ENCODE assay signal across 8 cellular contexts in genomic region chr12:93167841-93168492, GRCh38.
DNase-seq lines count a peak whose midpoint lies in the region; ATAC-seq, FAIRE-seq and TF ChIP-seq lines count a peak whose summit lies in the region.

No MANE protein-coding gene starts in this region.

- peak in 1 of 2 donors; percentile 48 for ATAC-seq in CD4-positive, CD25-positive, alpha-beta regulatory T cell (ENCODE audit: low read depth in 2 of 2)
- peak; percentile 55 for ATAC-seq in HG03196 (IDR thresholded peaks at IDR 0.05; ENCODE audit: unreplicated experiment)

- peak overlapping the region; percentile 69 for H3K4me3 ChIP-seq in CD4-positive, CD25-positive, alpha-beta regulatory T cell (ENCODE audit: low read depth, low read length)
- H3K4me3 ChIP-seq in iPS-18a (ENCODE audit: low read length) (peak overlapping the region; percentile 52), small intestine (ENCODE audit: low read depth in 1 of 2, low read length in 2 of 2) (peak overlapping the region in 1 of 2 donors; percentile 48)

- peaks cover 0 to 10% (median 2%) of the 10 kb centered on the region in 4 donors for H3K4me1 Mint-ChIP-seq in CD4-positive, CD25-positive, alpha-beta regulatory T cell
- peaks cover 12% of the 10 kb centered on the region for H3K4me1 Mint-ChIP-seq in activated T-helper 2 cell treated with anti-CD3 and anti-CD28 coated beads, Interferon-gamma antibody, Interleukin-2, Interleukin-4, amounts not matched to agents 10 μg/mL and 5 μg/mL and 100 μg/mL, durations not matched to agents 14 hours and 24 hours and 36 hours (ENCODE audit: low read depth)

- FAIRE-seq in small intestine (lab: Jason Lieb, UNC), result no peak

- WGBS in small intestine, 3 donors, result 12 to 17% (median 16%) methylated on average over 16 of the region's 16 CpGs

- H3K27ac Mint-ChIP-seq in CD4-positive, CD25-positive, alpha-beta regulatory T cell, result peak overlapping the region in 1 of 3 donors; percentile 53
- H3K27ac Mint-ChIP-seq in activated T-helper 2 cell treated with anti-CD3 and anti-CD28 coated beads, Interferon-gamma antibody, Interleukin-2, Interleukin-4, amounts not matched to agents 10 μg/mL and 5 μg/mL and 100 μg/mL, durations not matched to agents 14 hours and 24 hours and 36 hours, result peak overlapping the region; percentile 31

- H3K4me3 Mint-ChIP-seq in CD4-positive, CD25-positive, alpha-beta regulatory T cell, result peak overlapping the region; percentile 59 to 70 (median 66)
- H3K4me3 Mint-ChIP-seq in activated T-helper 2 cell treated with anti-CD3 and anti-CD28 coated beads, Interferon-gamma antibody, Interleukin-2, Interleukin-4, amounts not matched to agents 10 μg/mL and 5 μg/mL and 100 μg/mL, durations not matched to agents 14 hours and 24 hours and 36 hours (ENCODE audit: low read depth), result peak overlapping the region; percentile 42

- H3K36me3 Mint-ChIP-seq in CD4-positive, CD25-positive, alpha-beta regulatory T cell, result no peaks in the 10 kb centered on the region
- H3K36me3 Mint-ChIP-seq in activated T-helper 2 cell treated with anti-CD3 and anti-CD28 coated beads, Interferon-gamma antibody, Interleukin-2, Interleukin-4, amounts not matched to agents 10 μg/mL and 5 μg/mL and 100 μg/mL, durations not matched to agents 14 hours and 24 hours and 36 hours (ENCODE audit: low read depth), result no peaks in the 10 kb centered on the region

- H3K27ac ChIP-seq in CD4-positive, CD25-positive, alpha-beta regulatory T cell (ENCODE audit: insufficient read depth, low read length, poor library complexity, severe bottlenecking), result no peak overlapping the region
- H3K27ac ChIP-seq in iPS-18a (ENCODE audit: low read length) (no peak overlapping the region), small intestine (ENCODE audit: low read depth in 1 of 2, low read length in 1 of 2) (peak overlapping the region in 1 of 2 donors; percentile 58)

- no peak overlapping the region for H3K9ac ChIP-seq in iPS-18a (ENCODE audit: low read length)

- peaks cover 6% of the 10 kb centered on the region for H3K4me1 ChIP-seq in CD4-positive, CD25-positive, alpha-beta regulatory T cell (ENCODE audit: control insufficient read depth, insufficient read depth, low read length, poor library complexity, severe bottlenecking)
- H3K4me1 ChIP-seq in iPS-18a (ENCODE audit: control insufficient read depth, low read depth, low read length) (peaks cover 7% of the 10 kb centered on the region), small intestine (ENCODE audit: control insufficient read depth in 2 of 2, insufficient read depth in 1 of 2, low read depth in 1 of 2, low read length in 1 of 2) (peaks cover 2 to 4% of the 10 kb centered on the region in 2 donors)

- peak; percentile 36 for TF ChIP-seq POLR2A in GM19099 (IDR thresholded peaks at IDR 0.05; ENCODE audit: extremely low read depth, insufficient read length, low read depth)

- intact Hi-C loops in activated T-helper 2 cell treated with anti-CD3 and anti-CD28 coated beads, Interferon-gamma antibody, Interleukin-2, Interleukin-4, amounts not matched to agents 10 μg/mL and 5 μg/mL and 100 μg/mL, durations not matched to agents 14 hours and 24 hours and 36 hours (cut with micrococcal nuclease), result no loop called here

- no peaks in the 10 kb centered on the region for H3K9me3 ChIP-seq in CD4-positive, CD25-positive, alpha-beta regulatory T cell (ENCODE audit: control insufficient read depth in 2 of 2, low read length in 2 of 2)
- H3K9me3 ChIP-seq in iPS-18a (ENCODE audit: control insufficient read depth, low read depth, low read length), result no peaks in the 10 kb centered on the region
- H3K9me3 ChIP-seq in small intestine (ENCODE audit: control insufficient read depth, low read depth), result no peaks in the 10 kb centered on the region

- H3K27me3 ChIP-seq in CD4-positive, CD25-positive, alpha-beta regulatory T cell (ENCODE audit: control insufficient read depth, insufficient read depth, low read length), result no peaks in the 10 kb centered on the region
- H3K27me3 ChIP-seq in iPS-18a (ENCODE audit: control insufficient read depth, insufficient read depth, low read length) (peaks cover 27% of the 10 kb centered on the region), small intestine (ENCODE audit: control insufficient read depth in 2 of 2, insufficient read depth in 2 of 2, low read length in 2 of 2) (no peaks in the 10 kb centered on the region)

- H3K27me3 Mint-ChIP-seq in CD4-positive, CD25-positive, alpha-beta regulatory T cell, result peaks cover 9% of the 10 kb centered on the region
- no peaks in the 10 kb centered on the region for H3K27me3 Mint-ChIP-seq in activated T-helper 2 cell treated with anti-CD3 and anti-CD28 coated beads, Interferon-gamma antibody, Interleukin-2, Interleukin-4, amounts not matched to agents 10 μg/mL and 5 μg/mL and 100 μg/mL, durations not matched to agents 14 hours and 24 hours and 36 hours (ENCODE audit: low read depth)

- DNase-seq in CD4-positive, CD25-positive, alpha-beta regulatory T cell, result peak in 1 of 3 donors; percentile 12
- DNase-seq in activated T-helper 2 cell treated with anti-CD3 and anti-CD28 coated beads, Interferon-gamma antibody, Interleukin-2, Interleukin-4, amounts not matched to agents 10 μg/mL and 5 μg/mL and 100 μg/mL, durations not matched to agents 14 hours and 24 hours and 36 hours (ENCODE audit: low spot score), result no peak
- DNase-seq in small intestine (peak; percentile 25), NCI-H1436 (lab: John Stamatoyannopoulos, UW) (no peak), NCI-H1048 (lab: John Stamatoyannopoulos, UW) (no peak)

- H3K36me3 ChIP-seq in CD4-positive, CD25-positive, alpha-beta regulatory T cell (ENCODE audit: control insufficient read depth, insufficient read depth, low read length), result no peaks in the 10 kb centered on the region
- no peaks in the 10 kb centered on the region for H3K36me3 ChIP-seq in iPS-18a (ENCODE audit: control insufficient read depth, low read depth, low read length)
- no peaks in the 10 kb centered on the region for H3K36me3 ChIP-seq in small intestine (ENCODE audit: control insufficient read depth in 2 of 2, insufficient read depth in 2 of 2, low read length in 2 of 2)

- no peaks in the 10 kb centered on the region for H3K9me3 Mint-ChIP-seq in CD4-positive, CD25-positive, alpha-beta regulatory T cell
- H3K9me3 Mint-ChIP-seq in activated T-helper 2 cell treated with anti-CD3 and anti-CD28 coated beads, Interferon-gamma antibody, Interleukin-2, Interleukin-4, amounts not matched to agents 10 μg/mL and 5 μg/mL and 100 μg/mL, durations not matched to agents 14 hours and 24 hours and 36 hours, result no peaks in the 10 kb centered on the region
